In the genomic region with DNA sequence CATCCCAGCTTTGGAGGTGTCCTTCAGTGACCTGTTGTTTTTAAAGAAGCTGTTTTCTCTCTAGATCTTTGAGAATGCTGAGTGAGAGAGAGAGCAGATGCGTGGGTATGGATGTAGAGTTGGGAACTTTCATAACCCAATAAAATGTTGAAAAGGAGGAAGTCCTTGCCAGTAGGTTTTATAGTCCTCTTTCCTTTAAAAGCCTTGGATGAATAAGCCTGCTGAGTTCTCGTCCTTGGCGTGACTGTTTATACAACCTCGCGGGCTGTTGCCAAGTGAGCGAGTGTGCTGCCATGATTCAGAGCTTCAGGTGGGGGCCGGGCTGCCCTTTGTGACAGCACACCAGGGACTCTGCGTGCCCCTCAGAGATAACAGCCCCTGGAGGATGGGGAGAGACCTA, we compare ENCODE assay signal across 9 cellular contexts. TPM values are rescaled to one million over a fixed set of nuclear protein-coding genes. Genes with fewer than 3 reads are reported as not detected.
A peak's percentile ranks its signal among the peaks of the same experiment; 100 is the strongest.
DNase-seq lines count a peak whose midpoint lies in the region; ATAC-seq and TF ChIP-seq lines count a peak whose summit lies in the region.
"Had no signal": no experiment of that assay in that cellular context is flagged by ENCODE, and none has a peak within 500 bp of the region (broad histone marks: within the 10 kb centered on the region; RNA-seq: fewer than 3 reads in every experiment).

No MANE protein-coding gene starts in this region.

- ATAC-seq in gastroesophageal sphincter (peak; percentile 78), GM19035 (IDR thresholded peaks at IDR 0.05; ENCODE audit: unreplicated experiment) (no peak), HG02571 (IDR thresholded peaks at IDR 0.05; ENCODE audit: unreplicated experiment) (no peak)
- no peak for ATAC-seq in activated CD4-positive, alpha-beta T cell treated with anti-CD3 and anti-CD28 coated beads for 36 hours
- ATAC-seq in CD8-positive, alpha-beta T cell, result no peak

- H3K4me1 Mint-ChIP-seq in activated CD4-positive, alpha-beta T cell treated with anti-CD3 and anti-CD28 coated beads for 36 hours, result no peaks in the 10 kb centered on the region
- H3K4me1 Mint-ChIP-seq in CD8-positive, alpha-beta T cell (ENCODE audit: low read depth), result no peaks in the 10 kb centered on the region

- POLR2A ChIA-PET in RWPE1 (lab: Yijun Ruan, JAX; ENCODE audit: low non-redundant PET), result no interaction called here
- POLR2A ChIA-PET in activated CD4-positive, alpha-beta T cell treated with anti-CD3 and anti-CD28 coated beads for 36 hours (lab: Charles Lee), result no interaction called here
- POLR2A ChIA-PET in CD8-positive, alpha-beta T cell (lab: Charles Lee), result no interaction called here

- H3K36me3 ChIP-seq in gastroesophageal sphincter (peaks cover 0 to 21% of the 10 kb centered on the region in 2 donors), rectal smooth muscle tissue (ENCODE audit: control insufficient read depth, insufficient read depth, low read length) (no peaks in the 10 kb centered on the region)
- no peaks in the 10 kb centered on the region for H3K36me3 ChIP-seq in CD8-positive, alpha-beta T cell (ENCODE audit: insufficient read depth, low read length)

- H3K27me3 Mint-ChIP-seq in activated CD4-positive, alpha-beta T cell treated with anti-CD3 and anti-CD28 coated beads for 36 hours, result no peaks in the 10 kb centered on the region
- H3K27me3 Mint-ChIP-seq in CD8-positive, alpha-beta T cell (ENCODE audit: low read depth), result peaks cover 5% of the 10 kb centered on the region

- no peaks in the 10 kb centered on the region for H3K9me3 Mint-ChIP-seq in activated CD4-positive, alpha-beta T cell treated with anti-CD3 and anti-CD28 coated beads for 36 hours (ENCODE audit: low read depth)
- H3K9me3 Mint-ChIP-seq in CD8-positive, alpha-beta T cell, result no peaks in the 10 kb centered on the region
- H3K9me3 Mint-ChIP-seq: activated T-helper 1 cell treated with anti-CD3 and anti-CD28 coated beads, Interleukin-12 subunit alpha, Interleukin-12 subunit beta, Interleukin-2, Interleukin-4 antibody, amounts not matched to agents 30 ng/mL and 10 ng/mL and 1 ng/mL, durations not matched to agents 14 hours and 24 hours and 36 hours had no signal

- no peaks in the 10 kb centered on the region for H3K27me3 ChIP-seq in gastroesophageal sphincter
- H3K27me3 ChIP-seq in rectal smooth muscle tissue (ENCODE audit: control insufficient read depth, insufficient read depth, low read length), result no peaks in the 10 kb centered on the region
- no peaks in the 10 kb centered on the region for H3K27me3 ChIP-seq in CD8-positive, alpha-beta T cell (ENCODE audit: insufficient read depth, low read length)

- DNase-seq in GF-D8 (lab: John Stamatoyannopoulos, UW) (peak; percentile 11), RWPE1 (ENCODE audit: low spot score) (peak; percentile 62)
- DNase-seq in activated CD4-positive, alpha-beta T cell treated with anti-CD3 and anti-CD28 coated beads for 36 hours, result no peak
- DNase-seq in CD8-positive, alpha-beta T cell, result no peak

- H3K4me3 ChIP-seq in gastroesophageal sphincter (no peak overlapping the region), rectal smooth muscle tissue (ENCODE audit: low read length) (no peak overlapping the region)
- no peak overlapping the region for H3K4me3 ChIP-seq in CD8-positive, alpha-beta T cell (ENCODE audit: low read depth, low read length)

- peaks cover 5 to 67% (median 12%) of the 10 kb centered on the region in 3 donors for H3K4me1 ChIP-seq in gastroesophageal sphincter
- H3K4me1 ChIP-seq in rectal smooth muscle tissue (ENCODE audit: control insufficient read depth, insufficient read depth, low read length), result peaks cover 11% of the 10 kb centered on the region
- H3K4me1 ChIP-seq in CD8-positive, alpha-beta T cell (ENCODE audit: insufficient read depth, low read length), result no peaks in the 10 kb centered on the region

- 20 to 22% methylated on average over 3 to 6 of the region's 8 CpGs for WGBS in gastroesophageal sphincter (ENCODE audit: low coverage in 1 of 2), 2 donors

- no peaks in the 10 kb centered on the region for H3K36me3 Mint-ChIP-seq in activated CD4-positive, alpha-beta T cell treated with anti-CD3 and anti-CD28 coated beads for 36 hours (ENCODE audit: low read depth)
- H3K36me3 Mint-ChIP-seq in CD8-positive, alpha-beta T cell, result no peaks in the 10 kb centered on the region

- H3K4me3 Mint-ChIP-seq in activated CD4-positive, alpha-beta T cell treated with anti-CD3 and anti-CD28 coated beads for 36 hours, result no peak overlapping the region
- H3K4me3 Mint-ChIP-seq in CD8-positive, alpha-beta T cell, result no peak overlapping the region
- H3K4me3 Mint-ChIP-seq: activated T-helper 1 cell treated with anti-CD3 and anti-CD28 coated beads, Interleukin-12 subunit alpha, Interleukin-12 subunit beta, Interleukin-2, Interleukin-4 antibody, amounts not matched to agents 30 ng/mL and 10 ng/mL and 1 ng/mL, durations not matched to agents 14 hours and 24 hours and 36 hours had no signal

- peak overlapping the region; percentile 80 for H3K27ac ChIP-seq in RWPE1
- peak overlapping the region; percentile 59 to 89 (median 84) for H3K27ac ChIP-seq in gastroesophageal sphincter
- H3K27ac ChIP-seq in rectal smooth muscle tissue (ENCODE audit: low read depth, low read length), result peak overlapping the region; percentile 62
- no peak overlapping the region for H3K27ac ChIP-seq in CD8-positive, alpha-beta T cell (ENCODE audit: low read depth, low read length)

- TF ChIP-seq CTCF in RWPE1 (conservative IDR thresholded peaks at IDR 0.05; ENCODE audit: low read depth) (no peak), gastroesophageal sphincter (IDR thresholded peaks at IDR 0.05) (no peak)
- TF ChIP-seq CTCF in CD8-positive, alpha-beta T cell (IDR thresholded peaks at IDR 0.05), result no peak

- H3K27ac Mint-ChIP-seq in activated CD4-positive, alpha-beta T cell treated with anti-CD3 and anti-CD28 coated beads for 36 hours, result no peak overlapping the region
- no peak overlapping the region for H3K27ac Mint-ChIP-seq in CD8-positive, alpha-beta T cell
- H3K27ac Mint-ChIP-seq: activated T-helper 1 cell treated with anti-CD3 and anti-CD28 coated beads, Interleukin-12 subunit alpha, Interleukin-12 subunit beta, Interleukin-2, Interleukin-4 antibody, amounts not matched to agents 30 ng/mL and 10 ng/mL and 1 ng/mL, durations not matched to agents 14 hours and 24 hours and 36 hours had no signal

- CTCF ChIA-PET in RWPE1 (lab: Yijun Ruan, JAX), result interaction anchor here (0.6 to 3.5 kb wide), 4 partner anchors 49 to 269 kb away, joined by 3 to 61 read pairs (median 3); no protein-coding TSS in a partner anchor
- CTCF ChIA-PET in activated CD4-positive, alpha-beta T cell treated with anti-CD3 and anti-CD28 coated beads for 36 hours (lab: Charles Lee), result interaction anchor here (0.9 to 1.2 kb wide), 2 partner anchors 49 to 90 kb away, joined by 3 read pairs; no protein-coding TSS in a partner anchor
- CTCF ChIA-PET in CD8-positive, alpha-beta T cell (lab: Charles Lee), result no interaction called here

- no peak overlapping the region for H3K9ac ChIP-seq in rectal smooth muscle tissue (ENCODE audit: low read length)

- intact Hi-C loops in activated CD4-positive, alpha-beta T cell treated with anti-CD3 and anti-CD28 coated beads for 36 hours (cut with DNase I, micrococcal nuclease), result no loop called here
- intact Hi-C loops in CD8-positive, alpha-beta T cell (cut with DNase I, micrococcal nuclease), result no loop called here

- TF ChIP-seq POLR2A in gastroesophageal sphincter (IDR thresholded peaks at IDR 0.05), result no peak

- no peaks in the 10 kb centered on the region for H3K9me3 ChIP-seq in gastroesophageal sphincter
- no peaks in the 10 kb centered on the region for H3K9me3 ChIP-seq in CD8-positive, alpha-beta T cell (ENCODE audit: low read length)

- TF ChIP-seq EP300 in gastroesophageal sphincter (IDR thresholded peaks at IDR 0.05), result no peak

RNA-seq across cellular contexts. Expression of a gene that starts 18.4 kb away (rescaled TPM):
- 100 to 1,000 TPM in 3 of 4 donors, 10 to 100 TPM in 1; 13.6 to 299 (median 190) TPM for total RNA-seq in gastroesophageal sphincter
- under 1 TPM; 0.11 TPM for total RNA-seq in activated CD4-positive, alpha-beta T cell treated with anti-CD3 and anti-CD28 coated beads for 36 hours
- total RNA-seq in CD8-positive, alpha-beta T cell, result under 1 TPM in 1 of 2 experiments, not detected in 1; 0.31 TPM
- total RNA-seq: activated T-helper 1 cell treated with anti-CD3 and anti-CD28 coated beads, Interleukin-12 subunit alpha, Interleukin-12 subunit beta, Interleukin-2, Interleukin-4 antibody, amounts not matched to agents 30 ng/mL and 10 ng/mL and 1 ng/mL, durations not matched to agents 14 hours and 24 hours and 36 hours had no signal

Comparison
In these comparisons a context has a peak if more than half of its experiments do, and no peak if none do; other contexts are left out.
1. DNase-seq: peak in GF-D8 (single experiment) and RWPE1 (single experiment); none in activated CD4-positive, alpha-beta T cell treated with anti-CD3 and anti-CD28 coated beads for 36 hours (single experiment) and CD8-positive, alpha-beta T cell (0 of 7).
2. RNA of a gene that starts 18.4 kb away (total RNA-seq): 13.6 to 299 TPM in gastroesophageal sphincter; 0.31 TPM in CD8-positive, alpha-beta T cell and 0.11 TPM in activated CD4-positive, alpha-beta T cell treated with anti-CD3 and anti-CD28 coated beads for 36 hours; every median in the first group is over 10 times any median in the second.